ENCODE assay signal across 13 cellular contexts in the genomic region with DNA sequence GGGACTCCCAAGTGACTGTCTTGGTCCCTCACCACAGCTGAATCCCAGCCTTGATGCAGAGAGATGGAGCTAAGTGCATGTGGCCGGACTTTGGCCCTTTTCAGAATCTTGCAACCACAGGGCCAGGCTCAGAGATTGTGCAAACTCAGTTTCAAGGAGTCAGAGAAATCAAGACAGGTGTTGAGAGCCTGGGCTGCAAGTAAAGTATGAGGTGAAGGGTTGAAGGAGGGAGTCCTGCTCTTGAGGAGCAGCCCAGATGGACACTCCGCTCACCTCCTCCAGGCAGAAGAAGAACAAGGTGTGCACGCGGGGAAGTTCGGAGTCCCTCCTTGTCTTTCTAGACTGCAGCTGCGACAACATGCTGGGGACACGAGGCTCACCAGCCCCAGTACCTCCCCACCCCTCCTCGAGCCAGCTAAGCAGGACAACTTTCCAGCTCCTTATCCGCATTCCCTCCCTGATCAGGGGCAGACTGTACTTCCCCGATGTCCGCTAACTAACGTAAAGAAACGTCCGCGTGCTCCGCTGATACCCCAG. TPM values are rescaled to one million over a fixed set of nuclear protein-coding genes. Genes with fewer than 3 reads are reported as not detected.
DNase-seq lines count a peak whose midpoint lies in the region; ATAC-seq and TF ChIP-seq lines count a peak whose summit lies in the region.
"Had no signal": no experiment of that assay in that cellular context is flagged by ENCODE, and none has a peak within 500 bp of the region (broad histone marks: within the 10 kb centered on the region; RNA-seq: fewer than 3 reads in every experiment).

No MANE protein-coding gene starts in this region.

- CTCF ChIA-PET in Caco-2 (lab: Charles Lee) (interaction anchor here (1.0 to 1.6 kb wide), 3 partner anchors 36 to 80 kb away, joined by 3 to 19 read pairs (median 3); no protein-coding TSS in a partner anchor), mammary epithelial cell (lab: Charles Lee; ENCODE audit: low non-redundant PET) (interaction anchor here (0.5 kb wide), 1 partner anchor 601 kb away, joined by 4 read pairs; no protein-coding TSS in a partner anchor)

- H3K27me3 ChIP-seq in Caco-2 (replicated peaks; ENCODE audit: control insufficient read depth, insufficient read depth, low read length), result no peaks in the 10 kb centered on the region
- H3K27me3 ChIP-seq in mammary epithelial cell (ENCODE audit: insufficient read depth, low read length), result no peaks in the 10 kb centered on the region
- peaks cover 79% of the 10 kb centered on the region for H3K27me3 ChIP-seq in iPS-20b (ENCODE audit: insufficient read depth, low read length)
- peaks cover 0 to 49% (median 4%) of the 10 kb centered on the region in 3 donors for H3K27me3 ChIP-seq in psoas muscle (ENCODE audit: insufficient read depth in 3 of 3, low read length in 2 of 3)
- no peaks in the 10 kb centered on the region for H3K27me3 ChIP-seq in HAP-1 (ENCODE audit: low read depth)

- DNase-seq in Caco-2 (peak in 1 of 2 experiments; percentile 51), mammary epithelial cell (no peak), psoas muscle (no peak), HAP-1 (ENCODE audit: low spot score in 2 of 2) (no peak), HuH-7.5 (ENCODE audit: low spot score) (no peak), SIG-M5 (lab: John Stamatoyannopoulos, UW) (no peak)
- no peak for DNase-seq in activated CD4-positive, CD25-positive, alpha-beta regulatory T cell treated with anti-CD3 and anti-CD28 coated beads, Interleukin-2, amount 50 U/mL, for 72 hours
- DNase-seq: activated CD8-positive, alpha-beta memory T cell treated with anti-CD3 and anti-CD28 coated beads, Interleukin-2, amount 10 ng/mL, durations not matched to agents 7 days and 5 days; NCI-H1930; stimulated activated CD4-positive, alpha-beta T cell treated with anti-CD3 and anti-CD28 coated beads, Interleukin-4, amount 100 ng/mL, for 4 hours had no signal

- H3K27ac Mint-ChIP-seq in Caco-2 (ENCODE audit: unreplicated experiment), result peak overlapping the region; percentile 81
- H3K27ac Mint-ChIP-seq: activated CD8-positive, alpha-beta memory T cell treated with anti-CD3 and anti-CD28 coated beads, Interleukin-2, amount 10 ng/mL, durations not matched to agents 7 days and 5 days; naive thymus-derived CD4-positive, alpha-beta T cell had no signal

- H3K9me3 Mint-ChIP-seq in Caco-2 (ENCODE audit: unreplicated experiment), result no peaks in the 10 kb centered on the region

- ATAC-seq in psoas muscle, result peak in 2 of 4 donors; percentile 10
- ATAC-seq: activated CD8-positive, alpha-beta memory T cell treated with anti-CD3 and anti-CD28 coated beads, Interleukin-2, amount 10 ng/mL, durations not matched to agents 7 days and 5 days; naive thymus-derived CD4-positive, alpha-beta T cell had no signal

- no peaks in the 10 kb centered on the region for H3K79me2 ChIP-seq in mammary epithelial cell (ENCODE audit: insufficient read depth, low read length)

- H3K27ac ChIP-seq in mammary epithelial cell (ENCODE audit: insufficient read depth, low read depth, low read length), result no peak overlapping the region
- no peak overlapping the region for H3K27ac ChIP-seq in iPS-20b (ENCODE audit: low read length)
- H3K27ac ChIP-seq in psoas muscle, result no peak overlapping the region
- H3K27ac ChIP-seq: C4-2B had no signal

- intact Hi-C loops in Caco-2 (cut with micrococcal nuclease; ENCODE audit: unreplicated experiment), result no loop called here
- intact Hi-C loops in mammary epithelial cell (cut with micrococcal nuclease), result no loop called here
- intact Hi-C loops in psoas muscle (cut with DNase I), result no loop called here

- no peaks in the 10 kb centered on the region for H3K27me3 Mint-ChIP-seq in Caco-2 (ENCODE audit: insufficient read depth, unreplicated experiment)

- H3K4me1 ChIP-seq in Caco-2, result peaks cover 20% of the 10 kb centered on the region
- H3K4me1 ChIP-seq in mammary epithelial cell (ENCODE audit: insufficient read depth, low read length), result peaks cover 11% of the 10 kb centered on the region
- peaks cover 22% of the 10 kb centered on the region; the same call in 1 of the 2 replicates for H3K4me1 ChIP-seq in iPS-20b (ENCODE audit: insufficient read depth, low read length)
- H3K4me1 ChIP-seq in psoas muscle, result peaks cover 3% of the 10 kb centered on the region
- no peaks in the 10 kb centered on the region; the same call in 1 of the 2 replicates for H3K4me1 ChIP-seq in HAP-1

- peak overlapping the region; percentile 51 for H3K4me3 ChIP-seq in Caco-2 (ENCODE audit: low read depth, low read length)
- H3K4me3 ChIP-seq in mammary epithelial cell (replicated peaks in 1 of 3; ENCODE audit: insufficient read depth in 1 of 3, low read depth in 2 of 3, low read length in 3 of 3), result peak overlapping the region; percentile 20 to 51 (median 23)
- peak overlapping the region; percentile 63; the same call in 1 of the 2 replicates for H3K4me3 ChIP-seq in iPS-20b (ENCODE audit: low read length)
- H3K4me3 ChIP-seq in psoas muscle, result peak overlapping the region; percentile 57
- no peak overlapping the region for H3K4me3 ChIP-seq in HAP-1

- H3K9me3 ChIP-seq in Caco-2 (no peaks in the 10 kb centered on the region), mammary epithelial cell (replicated peaks; ENCODE audit: insufficient read depth, low read length) (no peaks in the 10 kb centered on the region), iPS-20b (ENCODE audit: insufficient read depth, low read depth, low read length) (peaks cover 3% of the 10 kb centered on the region; the same call in 1 of the 2 replicates), psoas muscle (no peaks in the 10 kb centered on the region), HAP-1 (no peaks in the 10 kb centered on the region)

- in situ Hi-C loops in mammary epithelial cell (cut with MboI; ENCODE audit: low sequenced_read_pairs in 2 of 2), result no loop called here
- in situ Hi-C loops in HAP-1 (cut with MboI; ENCODE audit: low sequenced_read_pairs), result no loop called here

- dilution Hi-C loops in mammary epithelial cell (cut with HindIII; ENCODE audit: low sequenced_read_pairs), result no loop called here

- peak overlapping the region; percentile 98 for H3K4me2 ChIP-seq in mammary epithelial cell (ENCODE audit: insufficient read depth, low read depth, low read length)

- H3K36me3 Mint-ChIP-seq in Caco-2 (ENCODE audit: insufficient read depth, unreplicated experiment), result no peaks in the 10 kb centered on the region
- H3K36me3 Mint-ChIP-seq: activated CD8-positive, alpha-beta memory T cell treated with anti-CD3 and anti-CD28 coated beads, Interleukin-2, amount 10 ng/mL, durations not matched to agents 7 days and 5 days; naive thymus-derived CD4-positive, alpha-beta T cell had no signal

- BruUV-seq in Caco-2 (replicated peaks; lab: Mats Ljungman, UMichigan) (TSS peak; percentile 53), mammary epithelial cell (replicated peaks; lab: Mats Ljungman, UMichigan) (no TSS peak)

- POLR2A ChIA-PET in Caco-2 (lab: Charles Lee), result interaction anchor here (0.7 to 1.7 kb wide), 2 partner anchors 36 to 74 kb away, joined by 3 to 5 read pairs; no protein-coding TSS in a partner anchor

- H3K4me3 Mint-ChIP-seq in Caco-2 (ENCODE audit: unreplicated experiment), result peak overlapping the region; percentile 86
- H3K4me3 Mint-ChIP-seq: activated CD8-positive, alpha-beta memory T cell treated with anti-CD3 and anti-CD28 coated beads, Interleukin-2, amount 10 ng/mL, durations not matched to agents 7 days and 5 days had no signal

- WGBS in mammary epithelial cell (ENCODE audit: low coverage, missing lambda C conversion rate), result 49% methylated on average over 11 of the region's 16 CpGs
- WGBS in psoas muscle, 3 donors, result 26 to 27% (median 27%) methylated on average over 16 of the region's 16 CpGs

- peak overlapping the region; percentile 93 for H2AFZ ChIP-seq in mammary epithelial cell (ENCODE audit: low read depth, low read length)

- peaks cover 15% of the 10 kb centered on the region for H3K4me1 Mint-ChIP-seq in Caco-2 (ENCODE audit: low read depth, unreplicated experiment)

- TF ChIP-seq CTCF in Caco-2 (IDR thresholded peaks at IDR 0.05; ENCODE audit: insufficient read depth in 1 of 2, low read depth in 1 of 2, low read length in 1 of 2, severe bottlenecking in 1 of 2, unreplicated experiment in 1 of 2), result no peak
- TF ChIP-seq CTCF in mammary epithelial cell (conservative IDR thresholded peaks at IDR 0.05 in 1 of 2, IDR thresholded peaks at IDR 0.05 in 1 of 2; ENCODE audit: extremely low read depth in 1 of 2, insufficient read depth in 1 of 2, low read depth in 1 of 2, low read length in 2 of 2), result no peak
- TF ChIP-seq CTCF in psoas muscle (IDR thresholded peaks at IDR 0.05), result no peak

- H3K9ac ChIP-seq in mammary epithelial cell (ENCODE audit: insufficient read depth, low read length) (no peak overlapping the region), iPS-20b (ENCODE audit: low read depth, low read length) (no peak overlapping the region; the same call in 1 of the 2 replicates)

- H3K36me3 ChIP-seq in Caco-2 (ENCODE audit: control insufficient read depth, insufficient read depth, low read length), result no peaks in the 10 kb centered on the region
- H3K36me3 ChIP-seq in mammary epithelial cell (ENCODE audit: insufficient read depth, low read length), result no peaks in the 10 kb centered on the region
- H3K36me3 ChIP-seq in iPS-20b (ENCODE audit: insufficient read depth, low read depth, low read length), result no peaks in the 10 kb centered on the region
- H3K36me3 ChIP-seq in psoas muscle (ENCODE audit: insufficient read depth in 1 of 2, low read depth in 1 of 2), result no peaks in the 10 kb centered on the region
- no peaks in the 10 kb centered on the region for H3K36me3 ChIP-seq in HAP-1 (replicated peaks)

- H4K20me1 ChIP-seq in mammary epithelial cell (ENCODE audit: insufficient read depth, low read length), result no peaks in the 10 kb centered on the region

RNA-seq across cellular contexts. Expression of a gene that starts 6.4 kb away (rescaled TPM):
- total RNA-seq in Caco-2 (2022) (108 and 113 TPM in 2 replicates), mammary epithelial cell (1 to 10 TPM; 1.2 to 1.9 TPM), psoas muscle (1 to 10 TPM; 2.5 to 8.6 (median 5.3) TPM)
- polyA plus RNA-seq in mammary epithelial cell (7.5 TPM), psoas muscle (1 to 10 TPM; 2.4 to 4.4 (median 3.0) TPM)
- 4.6 TPM for polyA minus RNA-seq in mammary epithelial cell

Comparison
In these comparisons a context has a peak if more than half of its experiments do, and no peak if none do; other contexts are left out.
1. RNA of a gene that starts 6.4 kb away (total RNA-seq): 108 to 113 TPM in Caco-2; 2.5 to 8.6 TPM in psoas muscle and 1.2 to 1.9 TPM in mammary epithelial cell; every median in the first group is over 10 times any median in the second.